Comparison of ENCODE assay signal across 1 cellular context in genomic region chr22:21001601-21002325, GRCh38.
TF ChIP-seq lines count a peak whose summit lies in the region.

A gene with protein sequence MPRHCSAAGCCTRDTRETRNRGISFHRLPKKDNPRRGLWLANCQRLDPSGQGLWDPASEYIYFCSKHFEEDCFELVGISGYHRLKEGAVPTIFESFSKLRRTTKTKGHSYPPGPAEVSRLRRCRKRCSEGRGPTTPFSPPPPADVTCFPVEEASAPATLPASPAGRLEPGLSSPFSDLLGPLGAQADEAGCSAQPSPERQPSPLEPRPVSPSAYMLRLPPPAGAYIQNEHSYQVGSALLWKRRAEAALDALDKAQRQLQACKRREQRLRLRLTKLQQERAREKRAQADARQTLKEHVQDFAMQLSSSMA (minus strand): TSS chr22:21002118. CDS start chr22:21001911, 207 bp downstream.

TF ChIP-seq in HepG2, 621 proteins besides CTCF, POLR2A, EP300 and RAD21 (continued from another document and continues in another):
- TF ChIP-seq JUN (CRISPR knock-in tag; IDR thresholded peaks at IDR 0.05) (no peak), ZNF468 (CRISPR knock-in tag; IDR thresholded peaks at IDR 0.05) (0 out of 2 replicates have a peak, but pooled peaks have one; percentile 77), HMGA1 (CRISPR knock-in tag; conservative IDR thresholded peaks at IDR 0.05) (no peak), SRY (CRISPR knock-in tag; IDR thresholded peaks at IDR 0.05) (peak; percentile 66; the same call in 1 of the 2 replicates), ZNF777 (CRISPR knock-in tag; IDR thresholded peaks at IDR 0.05) (0 out of 2 replicates have a peak, but pooled peaks have one; percentile 24), HDAC2 (CRISPR knock-in tag; IDR thresholded peaks at IDR 0.05) (peak; percentile 79), AHR (CRISPR knock-in tag; IDR thresholded peaks at IDR 0.05) (no peak; the same call in 1 of the 2 replicates), PRDM15 (CRISPR knock-in tag; IDR thresholded peaks at IDR 0.05) (0 out of 2 replicates have a peak, but pooled peaks have one; percentile 7), SRSF4 (IDR thresholded peaks at IDR 0.05; ENCODE audit: low read depth, low read length, poor library complexity, severe bottlenecking) (no peak), LRRFIP1 (CRISPR knock-in tag; conservative IDR thresholded peaks at IDR 0.05) (no peak), SMARCE1 (IDR thresholded peaks at IDR 0.05; ENCODE audit: borderline replicate concordance) (no peak), ZBTB3 (CRISPR knock-in tag; IDR thresholded peaks at IDR 0.05; ENCODE audit: borderline replicate concordance, low read depth) (0 out of 2 replicates have a peak, but pooled peaks have one; percentile 24), PHF8 (CRISPR knock-in tag; IDR thresholded peaks at IDR 0.05) (peak; percentile 84), ZNF101 (CRISPR knock-in tag; IDR thresholded peaks at IDR 0.05; ENCODE audit: borderline replicate concordance, low read depth) (0 out of 2 replicates have a peak, but pooled peaks have one; percentile 29), ATAD3A (CRISPR knock-in tag; IDR thresholded peaks at IDR 0.05) (no peak), ZNF3 (CRISPR knock-in tag; IDR thresholded peaks at IDR 0.05) (no peak; the same call in 1 of the 2 replicates), ZFP36 (IDR thresholded peaks at IDR 0.05; ENCODE audit: borderline replicate concordance, low read depth, low read length, partially characterized antibody) (no peak), ZNF598 (CRISPR knock-in tag; IDR thresholded peaks at IDR 0.05; ENCODE audit: borderline replicate concordance) (no peak), ZNF782 (CRISPR knock-in tag; IDR thresholded peaks at IDR 0.05; ENCODE audit: borderline replicate concordance) (no peak; the same call in 1 of the 2 replicates), CENPX (CRISPR knock-in tag; IDR thresholded peaks at IDR 0.05) (no peak), NPAS2 (CRISPR knock-in tag; IDR thresholded peaks at IDR 0.05; ENCODE audit: borderline replicate concordance) (no peak), CEBPG (CRISPR knock-in tag; IDR thresholded peaks at IDR 0.05) (0 out of 2 replicates have a peak, but pooled peaks have one; percentile 2), FOXO1 (CRISPR knock-in tag; IDR thresholded peaks at IDR 0.05) (peak; percentile 9), ZNF674 (CRISPR knock-in tag; IDR thresholded peaks at IDR 0.05; ENCODE audit: low read depth) (no peak), MAZ (IDR thresholded peaks at IDR 0.05; ENCODE audit: borderline replicate concordance, low read depth, low read length) (peak; percentile 98), MAZ (CRISPR knock-in tag; IDR thresholded peaks at IDR 0.05; ENCODE audit: low read depth) (peak; percentile 68), SOX6 (IDR thresholded peaks at IDR 0.05) (no peak), SOX6 (CRISPR knock-in tag; IDR thresholded peaks at IDR 0.05) (peak; percentile 82), ZNF557 (CRISPR knock-in tag; IDR thresholded peaks at IDR 0.05) (no peak), CCDC6 (CRISPR knock-in tag; IDR thresholded peaks at IDR 0.05) (peak; percentile 96), MED13 (CRISPR knock-in tag; IDR thresholded peaks at IDR 0.05) (no peak; the same call in none of the 2 replicates), ZNF816 (CRISPR knock-in tag; IDR thresholded peaks at IDR 0.05; ENCODE audit: borderline replicate concordance) (no peak), ZNF510 (CRISPR knock-in tag; IDR thresholded peaks at IDR 0.05; ENCODE audit: low read depth) (no peak), POLR2AphosphoS5 (IDR thresholded peaks at IDR 0.05; ENCODE audit: low read depth, low read length) (peak; percentile 81), ZNF652 (CRISPR knock-in tag; IDR thresholded peaks at IDR 0.05; ENCODE audit: borderline replicate concordance, low read depth) (no peak), NCOR1 (IDR thresholded peaks at IDR 0.05; ENCODE audit: borderline replicate concordance, low read length) (no peak), ZNF589 (CRISPR knock-in tag; conservative IDR thresholded peaks at IDR 0.05) (peak; percentile 87), ZNF234 (CRISPR knock-in tag; conservative IDR thresholded peaks at IDR 0.05) (no peak; the same call in 1 of the 2 replicates), ARHGAP35 (CRISPR knock-in tag; IDR thresholded peaks at IDR 0.05; ENCODE audit: borderline replicate concordance) (peak; percentile 87; the same call in 1 of the 2 replicates), JUND (CRISPR knock-in tag; IDR thresholded peaks at IDR 0.05) (peak; percentile 61; the same call in 1 of the 2 replicates), HOXA9 (CRISPR knock-in tag; IDR thresholded peaks at IDR 0.05; ENCODE audit: borderline replicate concordance) (peak; percentile 67; the same call in 1 of the 2 replicates), SOX5 (CRISPR knock-in tag; IDR thresholded peaks at IDR 0.05; ENCODE audit: borderline replicate concordance) (peak; percentile 29; the same call in 1 of the 2 replicates), ZNF256 (CRISPR knock-in tag; conservative IDR thresholded peaks at IDR 0.05) (0 out of 2 replicates have a peak, but pooled peaks have one; percentile 48), HNRNPUL1 (IDR thresholded peaks at IDR 0.05; ENCODE audit: low read depth, low read length) (no peak), CBFB (CRISPR knock-in tag; IDR thresholded peaks at IDR 0.05) (peak; percentile 66), NONO (IDR thresholded peaks at IDR 0.05) (no peak), NONO (CRISPR knock-in tag; conservative IDR thresholded peaks at IDR 0.05) (peak; percentile 81), RBAK (CRISPR knock-in tag; IDR thresholded peaks at IDR 0.05) (peak; percentile 50; the same call in 1 of the 2 replicates), KLF15 (CRISPR knock-in tag; IDR thresholded peaks at IDR 0.05; ENCODE audit: borderline replicate concordance) (peak; percentile 88; the same call in 1 of the 2 replicates), HES4 (CRISPR knock-in tag; IDR thresholded peaks at IDR 0.05; ENCODE audit: borderline replicate concordance) (peak; percentile 90), ZNF333 (CRISPR knock-in tag; IDR thresholded peaks at IDR 0.05; ENCODE audit: borderline replicate concordance) (peak; percentile 96), TGIF2 (CRISPR knock-in tag; IDR thresholded peaks at IDR 0.05) (peak; percentile 7; the same call in 1 of the 2 replicates), TCF7L2 (IDR thresholded peaks at IDR 0.05; ENCODE audit: low read depth, low read length) (no peak), MEIS1 (CRISPR knock-in tag; IDR thresholded peaks at IDR 0.05; ENCODE audit: borderline replicate concordance) (peak; percentile 79), KLF9 (CRISPR knock-in tag; IDR thresholded peaks at IDR 0.05; ENCODE audit: low read depth) (no peak), PAX8 (CRISPR knock-in tag; IDR thresholded peaks at IDR 0.05; ENCODE audit: borderline replicate concordance) (0 out of 2 replicates have a peak, but pooled peaks have one; percentile 14), NFKB2 (CRISPR knock-in tag; IDR thresholded peaks at IDR 0.05; ENCODE audit: borderline replicate concordance) (peak; percentile 56; the same call in 1 of the 2 replicates), ZNF20 (CRISPR knock-in tag; IDR thresholded peaks at IDR 0.05) (peak; percentile 84), RELA (CRISPR knock-in tag; IDR thresholded peaks at IDR 0.05) (no peak)
- TF ChIP-seq, protein P1, sequence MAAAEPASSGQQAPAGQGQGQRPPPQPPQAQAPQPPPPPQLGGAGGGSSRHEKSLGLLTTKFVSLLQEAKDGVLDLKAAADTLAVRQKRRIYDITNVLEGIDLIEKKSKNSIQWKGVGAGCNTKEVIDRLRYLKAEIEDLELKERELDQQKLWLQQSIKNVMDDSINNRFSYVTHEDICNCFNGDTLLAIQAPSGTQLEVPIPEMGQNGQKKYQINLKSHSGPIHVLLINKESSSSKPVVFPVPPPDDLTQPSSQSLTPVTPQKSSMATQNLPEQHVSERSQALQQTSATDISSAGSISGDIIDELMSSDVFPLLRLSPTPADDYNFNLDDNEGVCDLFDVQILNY (CRISPR knock-in tag; conservative IDR thresholded peaks at IDR 0.05): peak; percentile 84
- TF ChIP-seq, protein P2, sequence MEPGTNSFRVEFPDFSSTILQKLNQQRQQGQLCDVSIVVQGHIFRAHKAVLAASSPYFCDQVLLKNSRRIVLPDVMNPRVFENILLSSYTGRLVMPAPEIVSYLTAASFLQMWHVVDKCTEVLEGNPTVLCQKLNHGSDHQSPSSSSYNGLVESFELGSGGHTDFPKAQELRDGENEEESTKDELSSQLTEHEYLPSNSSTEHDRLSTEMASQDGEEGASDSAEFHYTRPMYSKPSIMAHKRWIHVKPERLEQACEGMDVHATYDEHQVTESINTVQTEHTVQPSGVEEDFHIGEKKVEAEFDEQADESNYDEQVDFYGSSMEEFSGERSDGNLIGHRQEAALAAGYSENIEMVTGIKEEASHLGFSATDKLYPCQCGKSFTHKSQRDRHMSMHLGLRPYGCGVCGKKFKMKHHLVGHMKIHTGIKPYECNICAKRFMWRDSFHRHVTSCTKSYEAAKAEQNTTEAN (CRISPR knock-in tag; conservative IDR thresholded peaks at IDR 0.05): peak; percentile 8; the same call in 1 of the 2 replicates
- TF ChIP-seq, protein P3, sequence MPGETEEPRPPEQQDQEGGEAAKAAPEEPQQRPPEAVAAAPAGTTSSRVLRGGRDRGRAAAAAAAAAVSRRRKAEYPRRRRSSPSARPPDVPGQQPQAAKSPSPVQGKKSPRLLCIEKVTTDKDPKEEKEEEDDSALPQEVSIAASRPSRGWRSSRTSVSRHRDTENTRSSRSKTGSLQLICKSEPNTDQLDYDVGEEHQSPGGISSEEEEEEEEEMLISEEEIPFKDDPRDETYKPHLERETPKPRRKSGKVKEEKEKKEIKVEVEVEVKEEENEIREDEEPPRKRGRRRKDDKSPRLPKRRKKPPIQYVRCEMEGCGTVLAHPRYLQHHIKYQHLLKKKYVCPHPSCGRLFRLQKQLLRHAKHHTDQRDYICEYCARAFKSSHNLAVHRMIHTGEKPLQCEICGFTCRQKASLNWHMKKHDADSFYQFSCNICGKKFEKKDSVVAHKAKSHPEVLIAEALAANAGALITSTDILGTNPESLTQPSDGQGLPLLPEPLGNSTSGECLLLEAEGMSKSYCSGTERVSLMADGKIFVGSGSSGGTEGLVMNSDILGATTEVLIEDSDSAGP (CRISPR knock-in tag; IDR thresholded peaks at IDR 0.05; ENCODE audit: borderline replicate concordance): peak; percentile 89; the same call in 1 of the 2 replicates
- TF ChIP-seq, protein P4, sequence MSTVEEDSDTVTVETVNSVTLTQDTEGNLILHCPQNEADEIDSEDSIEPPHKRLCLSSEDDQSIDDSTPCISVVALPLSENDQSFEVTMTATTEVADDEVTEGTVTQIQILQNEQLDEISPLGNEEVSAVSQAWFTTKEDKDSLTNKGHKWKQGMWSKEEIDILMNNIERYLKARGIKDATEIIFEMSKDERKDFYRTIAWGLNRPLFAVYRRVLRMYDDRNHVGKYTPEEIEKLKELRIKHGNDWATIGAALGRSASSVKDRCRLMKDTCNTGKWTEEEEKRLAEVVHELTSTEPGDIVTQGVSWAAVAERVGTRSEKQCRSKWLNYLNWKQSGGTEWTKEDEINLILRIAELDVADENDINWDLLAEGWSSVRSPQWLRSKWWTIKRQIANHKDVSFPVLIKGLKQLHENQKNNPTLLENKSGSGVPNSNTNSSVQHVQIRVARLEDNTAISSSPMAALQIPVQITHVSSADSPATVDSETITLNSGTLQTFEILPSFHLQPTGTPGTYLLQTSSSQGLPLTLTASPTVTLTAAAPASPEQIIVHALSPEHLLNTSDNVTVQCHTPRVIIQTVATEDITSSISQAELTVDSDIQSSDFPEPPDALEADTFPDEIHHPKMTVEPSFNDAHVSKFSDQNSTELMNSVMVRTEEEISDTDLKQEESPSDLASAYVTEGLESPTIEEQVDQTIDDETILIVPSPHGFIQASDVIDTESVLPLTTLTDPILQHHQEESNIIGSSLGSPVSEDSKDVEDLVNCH (CRISPR knock-in tag; IDR thresholded peaks at IDR 0.05): no peak
